2 cellular contexts compared by ENCODE assay signal in the genomic region with DNA sequence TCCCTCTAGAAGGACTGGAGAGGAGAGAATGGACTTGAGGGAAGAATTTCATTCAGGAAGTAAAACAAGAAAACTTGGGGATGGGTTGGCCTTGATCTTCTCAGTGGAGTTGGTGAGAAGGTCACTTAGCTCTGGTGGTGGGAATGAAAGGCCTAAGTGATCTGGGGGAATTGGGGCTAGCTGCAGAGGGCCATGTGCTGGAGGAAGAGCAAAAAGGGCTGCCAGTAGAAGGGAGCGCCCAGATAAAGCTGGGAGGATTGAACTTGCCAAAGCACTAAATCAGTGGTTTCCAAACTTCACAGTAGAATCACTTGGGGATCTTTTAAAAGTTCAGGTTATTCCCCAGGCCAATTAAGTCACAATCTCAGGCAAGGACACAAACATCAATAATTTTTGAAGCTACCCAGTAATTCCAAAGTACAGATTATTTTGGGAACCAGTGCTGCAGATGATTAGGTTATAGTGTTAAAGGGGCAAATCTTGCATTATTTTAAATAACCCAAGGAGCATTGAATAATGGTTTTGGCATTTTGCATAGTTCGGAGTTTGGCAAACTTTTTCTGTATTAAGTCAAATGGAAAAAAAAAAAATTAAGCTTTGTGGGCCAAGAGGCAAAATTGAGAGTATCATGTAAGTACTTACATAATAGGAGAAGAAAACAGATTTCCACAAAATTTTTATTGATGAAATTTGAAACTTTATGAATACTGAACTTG.
TF ChIP-seq lines count a peak whose summit lies in the region.

No MANE protein-coding gene starts in this region.

TF ChIP-seq in liver, 16 proteins besides CTCF, POLR2A, EP300 and RAD21:
- TF ChIP-seq MAX (IDR thresholded peaks at IDR 0.05) (no peak), HNF4A (conservative IDR thresholded peaks at IDR 0.05) (peak; percentile 20 to 26)

TF ChIP-seq in HepG2, 621 proteins besides CTCF, POLR2A, EP300 and RAD21:
- no peak for TF ChIP-seq CCDC6 (CRISPR knock-in tag; IDR thresholded peaks at IDR 0.05)
- TF ChIP-seq ZNF558 (CRISPR knock-in tag; IDR thresholded peaks at IDR 0.05; ENCODE audit: borderline replicate concordance): no peak
- no peak for TF ChIP-seq RBM39 (IDR thresholded peaks at IDR 0.05; ENCODE audit: low read depth, low read length, poor library complexity, severe bottlenecking)
- TF ChIP-seq ZNF670 (CRISPR knock-in tag; IDR thresholded peaks at IDR 0.05; ENCODE audit: borderline replicate concordance): no peak
- TF ChIP-seq YEATS2 (CRISPR knock-in tag; IDR thresholded peaks at IDR 0.05; ENCODE audit: borderline replicate concordance): no peak
- TF ChIP-seq NFYC (CRISPR knock-in tag; IDR thresholded peaks at IDR 0.05): no peak
- no peak for TF ChIP-seq ZKSCAN5 (CRISPR knock-in tag; IDR thresholded peaks at IDR 0.05)
- no peak for TF ChIP-seq PRDM10 (CRISPR knock-in tag; IDR thresholded peaks at IDR 0.05; ENCODE audit: low read depth)
- TF ChIP-seq RARG (CRISPR knock-in tag; IDR thresholded peaks at IDR 0.05; ENCODE audit: low read depth): no peak
- no peak for TF ChIP-seq PRPF4 (IDR thresholded peaks at IDR 0.05; ENCODE audit: low read depth, low read length, poor library complexity, severe bottlenecking)
- TF ChIP-seq ZFYVE20 (CRISPR knock-in tag; IDR thresholded peaks at IDR 0.05; ENCODE audit: borderline replicate concordance, low read depth): no peak
